In genomic region chr4:102819100-102819499, GRCh38 we compare ENCODE assay signal across 8 cellular contexts. TPM values are rescaled to one million over a fixed set of nuclear protein-coding genes. Genes with fewer than 3 reads are reported as not detected.
DNase-seq lines count a peak whose midpoint lies in the region; ATAC-seq and TF ChIP-seq lines count a peak whose summit lies in the region.
"Not testable (repeated sequence)": the region's sequence is repeated elsewhere in the genome, so short reads cannot be mapped to it uniquely, and the experiment has no call there.

No MANE protein-coding gene starts in this region.

- H3K4me3 Mint-ChIP-seq in CD4-positive, alpha-beta T cell, result peak overlapping the region; percentile 78
- peak overlapping the region; percentile 45 for H3K4me3 Mint-ChIP-seq in activated T-cell treated with anti-CD3 and anti-CD28 coated beads, Interleukin-2, amount 50 U/mL, for 24 hours
- not testable (repeated sequence) for H3K4me3 Mint-ChIP-seq in neural progenitor cell

- H3K27me3 ChIP-seq in CD4-positive, alpha-beta T cell (ENCODE audit: control insufficient read depth, insufficient read depth, low read length); adrenal gland; endocrine pancreas (ENCODE audit: control insufficient read depth, insufficient read depth, low read length); left lung; neural progenitor cell; thoracic aorta (replicated peaks; ENCODE audit: insufficient read depth): not testable (repeated sequence)

- H3K4me3 ChIP-seq in adrenal gland (peak overlapping the region in 1 of 4 donors; percentile 3), endocrine pancreas (ENCODE audit: control insufficient read depth, insufficient read depth, low read length) (peak overlapping the region; percentile 32), left lung (peak overlapping the region in 1 of 2 donors; percentile 10), thoracic aorta (peak overlapping the region; percentile 32)
- not testable (repeated sequence) for H3K4me3 ChIP-seq in neural progenitor cell

- DNase-seq in CD4-positive, alpha-beta T cell; RWPE1 (ENCODE audit: low spot score); activated T-cell treated with anti-CD3 and anti-CD28 coated beads, Interleukin-2, amount 50 U/mL, for 24 hours; adrenal gland; left lung; neural progenitor cell (ENCODE audit: low spot score); thoracic aorta (ENCODE audit: low spot score): not testable (repeated sequence)

- H3K9me3 Mint-ChIP-seq in CD4-positive, alpha-beta T cell; activated T-cell treated with anti-CD3 and anti-CD28 coated beads, Interleukin-2, amount 50 U/mL, for 24 hours: not testable (repeated sequence)
- peaks cover 56% of the 10 kb centered on the region for H3K9me3 Mint-ChIP-seq in neural progenitor cell

- not testable (repeated sequence) for H3K36me3 ChIP-seq in adrenal gland (replicated peaks in 1 of 2); endocrine pancreas (ENCODE audit: control insufficient read depth, insufficient read depth, low read length); neural progenitor cell; thoracic aorta
- peaks cover 0 to 27% of the 10 kb centered on the region in 2 donors for H3K36me3 ChIP-seq in left lung

- ATAC-seq in CD4-positive, alpha-beta T cell (ENCODE audit: poor library complexity); left lung; thoracic aorta (ENCODE audit: insufficient number of reproducible peaks, low FRiP score, low read depth): not testable (repeated sequence)

- CTCF ChIA-PET in CD4-positive, alpha-beta T cell (lab: Charles Lee), result interaction anchor here (4.9 kb wide), 1 partner anchor 9 kb away, joined by 18 read pairs; the partner anchor contains the start of gene UBE2D3
- CTCF ChIA-PET in RWPE1 (lab: Yijun Ruan, JAX), result not testable (repeated sequence)

- not testable (repeated sequence) for H3K9me3 ChIP-seq in CD4-positive, alpha-beta T cell (ENCODE audit: control insufficient read depth, low read length); adrenal gland (replicated peaks in 1 of 3); endocrine pancreas (ENCODE audit: control insufficient read depth, low read length); left lung; neural progenitor cell (ENCODE audit: low read depth); thoracic aorta

- not testable (repeated sequence) for H3K27ac ChIP-seq in CD4-positive, alpha-beta T cell (ENCODE audit: low read depth, low read length); neural progenitor cell; thoracic aorta
- H3K27ac ChIP-seq in RWPE1 (peak overlapping the region; percentile 55), adrenal gland (peak overlapping the region in 3 of 5 donors; percentile 27 to 75 (median 31)), left lung (peak overlapping the region; percentile 15 to 62)

- peaks cover 99% of the 10 kb centered on the region for H4K20me1 ChIP-seq in neural progenitor cell (ENCODE audit: low read depth)

- H3K79me2 ChIP-seq in neural progenitor cell (ENCODE audit: low read depth), result peaks cover 100% of the 10 kb centered on the region

- H3K4me1 ChIP-seq in adrenal gland (replicated peaks in 1 of 2), result peaks cover 72 to 100% of the 10 kb centered on the region in 2 donors
- peaks cover 59% of the 10 kb centered on the region for H3K4me1 ChIP-seq in endocrine pancreas (ENCODE audit: control insufficient read depth, insufficient read depth, low read length)
- peaks cover 74 to 100% of the 10 kb centered on the region in 2 donors for H3K4me1 ChIP-seq in left lung
- peaks cover 34% of the 10 kb centered on the region for H3K4me1 ChIP-seq in neural progenitor cell
- peaks cover 82 to 96% of the 10 kb centered on the region in 2 donors for H3K4me1 ChIP-seq in thoracic aorta (ENCODE audit: control insufficient read depth in 1 of 2, low read depth in 2 of 2)

- POLR2A ChIA-PET in CD4-positive, alpha-beta T cell (lab: Charles Lee), result interaction anchor here (0.6 to 12.3 kb wide), 5 partner anchors 6 to 58 kb away, joined by 3 to 193 read pairs (median 12); partner anchors contain the start of genes CISD2, MANBA and UBE2D3
- POLR2A ChIA-PET in RWPE1 (lab: Yijun Ruan, JAX; ENCODE audit: low non-redundant PET), result not testable (repeated sequence)

- WGBS in adrenal gland, 4 donors, result 90 to 95% (median 91%) methylated on average over 10 of the region's 10 CpGs

- TF ChIP-seq POLR2A in adrenal gland (IDR thresholded peaks at IDR 0.05), result not testable (repeated sequence)

- intact Hi-C loops in CD4-positive, alpha-beta T cell (cut with DNase I, micrococcal nuclease), result loop anchor here in 1 of 2 experiments (1.0 kb wide), 1 partner anchor 8 kb away; the partner anchor contains the start of gene UBE2D3
- intact Hi-C loops in adrenal gland (cut with DNase I); left lung (cut with DNase I): not testable (repeated sequence)

- not testable (repeated sequence) for H3F3A ChIP-seq in neural progenitor cell (ENCODE audit: low read depth)

- peaks cover 82% of the 10 kb centered on the region for H3K4me1 Mint-ChIP-seq in CD4-positive, alpha-beta T cell (ENCODE audit: low read depth)
- H3K4me1 Mint-ChIP-seq in activated T-cell treated with anti-CD3 and anti-CD28 coated beads, Interleukin-2, amount 50 U/mL, for 24 hours (ENCODE audit: low read depth), result peaks cover 85% of the 10 kb centered on the region
- H3K4me1 Mint-ChIP-seq in neural progenitor cell, result not testable (repeated sequence)

- peaks cover 84% of the 10 kb centered on the region for H3K36me3 Mint-ChIP-seq in CD4-positive, alpha-beta T cell (ENCODE audit: low read depth)
- peaks cover 45% of the 10 kb centered on the region for H3K36me3 Mint-ChIP-seq in activated T-cell treated with anti-CD3 and anti-CD28 coated beads, Interleukin-2, amount 50 U/mL, for 24 hours (ENCODE audit: low read depth)
- H3K36me3 Mint-ChIP-seq in neural progenitor cell, result peaks cover 81% of the 10 kb centered on the region

- not testable (repeated sequence) for H2AFZ ChIP-seq in neural progenitor cell (replicated peaks)

- H3K9ac ChIP-seq in endocrine pancreas (ENCODE audit: control insufficient read depth, insufficient read depth, low read length); neural progenitor cell: not testable (repeated sequence)

- H3K27me3 Mint-ChIP-seq in CD4-positive, alpha-beta T cell; activated T-cell treated with anti-CD3 and anti-CD28 coated beads, Interleukin-2, amount 50 U/mL, for 24 hours; neural progenitor cell (ENCODE audit: insufficient read depth, low read depth): not testable (repeated sequence)

- H3K27ac Mint-ChIP-seq in CD4-positive, alpha-beta T cell, result peak overlapping the region; percentile 83
- H3K27ac Mint-ChIP-seq in activated T-cell treated with anti-CD3 and anti-CD28 coated beads, Interleukin-2, amount 50 U/mL, for 24 hours, result peak overlapping the region; percentile 90
- H3K27ac Mint-ChIP-seq in neural progenitor cell, result not testable (repeated sequence)

- peak overlapping the region; percentile 29 for H3K4me2 ChIP-seq in neural progenitor cell

- not testable (repeated sequence) for TF ChIP-seq CTCF in CD4-positive, alpha-beta T cell (IDR thresholded peaks at IDR 0.05); RWPE1 (conservative IDR thresholded peaks at IDR 0.05; ENCODE audit: low read depth); adrenal gland (IDR thresholded peaks at IDR 0.05); left lung (IDR thresholded peaks at IDR 0.05); neural progenitor cell (IDR thresholded peaks at IDR 0.05); thoracic aorta (IDR thresholded peaks at IDR 0.05)

RNA-seq across cellular contexts. Expression of gene UBE2D3, which starts 8.3 kb away (rescaled TPM):
- total RNA-seq in CD4-positive, alpha-beta T cell, result 100 to 1,000 TPM; 659 to 719 TPM
- total RNA-seq in adrenal gland, result 100 to 1,000 TPM; 318 to 523 (median 398) TPM
- 100 to 1,000 TPM; 178 to 709 (median 214) TPM for polyA plus RNA-seq in adrenal gland
- 100 to 1,000 TPM; 241 to 313 TPM for total RNA-seq in left lung
- total RNA-seq in neural progenitor cell (ENCODE audit: low replicate concordance), result 472 and 573 TPM in 2 replicates
- total RNA-seq in thoracic aorta, result 100 to 1,000 TPM; 245 to 376 TPM

RNA-seq across cellular contexts. Expression of gene CISD2, which starts 49.7 kb away (rescaled TPM):
- total RNA-seq in CD4-positive, alpha-beta T cell, result 10 to 100 TPM; 12.8 to 13.7 TPM
- total RNA-seq in adrenal gland, result 10 to 100 TPM; 20.5 to 50.4 (median 34.3) TPM
- polyA plus RNA-seq in adrenal gland, result 10 to 100 TPM; 13.5 to 64.6 (median 13.7) TPM
- total RNA-seq in left lung, result 10 to 100 TPM; 30.6 to 38.6 TPM
- 44.0 and 78.6 TPM in 2 replicates for total RNA-seq in neural progenitor cell (ENCODE audit: low replicate concordance)
- total RNA-seq in thoracic aorta, result 10 to 100 TPM in 1 of 2 donors, 1 to 10 TPM in 1; 4.9 to 10.2 TPM

RNA-seq across cellular contexts. Expression of gene MANBA, which starts 58.3 kb away (rescaled TPM):
- total RNA-seq in CD4-positive, alpha-beta T cell, result 10 to 100 TPM; 16.9 to 18.2 TPM
- total RNA-seq in adrenal gland, result 10 to 100 TPM; 25.7 to 84.1 (median 59.1) TPM
- polyA plus RNA-seq in adrenal gland, result 10 to 100 TPM; 21.5 to 25.9 (median 21.5) TPM
- 10 to 100 TPM; 47.6 to 57.0 TPM for total RNA-seq in left lung
- 52.4 and 53.4 TPM in 2 replicates for total RNA-seq in neural progenitor cell (ENCODE audit: low replicate concordance)
- total RNA-seq in thoracic aorta, result 10 to 100 TPM; 37.2 to 41.3 TPM
